ENCODE assay signal across 25 cellular contexts in genomic region chr10:19789607-19790006, GRCh38. TPM values are rescaled to one million over a fixed set of nuclear protein-coding genes. Genes with fewer than 3 reads are reported as not detected.
"Had no signal": no experiment of that assay in that cellular context is flagged by ENCODE, and none has a peak within 500 bp of the region (broad histone marks: within the 10 kb centered on the region; RNA-seq: fewer than 3 reads in every experiment).

No MANE protein-coding gene starts in this region.

- H3K4me3 ChIP-seq: PC-9, Peyer's patch, SJCRH30 had no signal

- H3K9me3 ChIP-seq: Peyer's patch, SJCRH30 had no signal

- FAIRE-seq: HTR-8/SVneo had no signal

- DNase-seq: KBM-7; MV-4-11; NCI-H1048; NCI-H1105; NCI-H1417 treated with DMSO at 0.1 percent for 48 hours; NCI-H187; NCI-H2029; NCI-H2081 treated with DMSO at 0.1 percent for 48 hours; NCI-H2171; NCI-H226; NCI-H446; NCI-H510A; NCI-H524 treated with DMSO at 0.1 percent for 48 hours; NCI-H69; NCI-H774; NK-92 treated with Interleukin-12 subunit alpha and Interleukin-12 subunit beta, amount 100 ng/mL, for 24 hours; PC-9; Peyer's patch; SHP77 treated with DMSO at 0.1 percent for 48 hours; SJCRH30 had no signal

- H2AFZ ChIP-seq: PC-9 had no signal

- ATAC-seq: Right ventricle myocardium inferior, SK-N-SH treated with all-trans-retinoic acid at 6 μM for 48 hours had no signal

- H3K4me2 ChIP-seq: PC-9 had no signal

- H3K4me1 ChIP-seq: Peyer's patch, SJCRH30 had no signal

- H3K27ac ChIP-seq: HL-60, PC-9, Peyer's patch, SJCRH30 had no signal

- H3K27me3 ChIP-seq: Peyer's patch, SJCRH30 had no signal

- H3K36me3 ChIP-seq: Peyer's patch, SJCRH30 had no signal

RNA-seq across cellular contexts. Expression of gene PLXDC2, which starts 26.6 kb away (rescaled TPM):
- total RNA-seq: OCI-LY7, PC-9 had no signal
